ENCODE assay signal across 22 cellular contexts in the genomic region with DNA sequence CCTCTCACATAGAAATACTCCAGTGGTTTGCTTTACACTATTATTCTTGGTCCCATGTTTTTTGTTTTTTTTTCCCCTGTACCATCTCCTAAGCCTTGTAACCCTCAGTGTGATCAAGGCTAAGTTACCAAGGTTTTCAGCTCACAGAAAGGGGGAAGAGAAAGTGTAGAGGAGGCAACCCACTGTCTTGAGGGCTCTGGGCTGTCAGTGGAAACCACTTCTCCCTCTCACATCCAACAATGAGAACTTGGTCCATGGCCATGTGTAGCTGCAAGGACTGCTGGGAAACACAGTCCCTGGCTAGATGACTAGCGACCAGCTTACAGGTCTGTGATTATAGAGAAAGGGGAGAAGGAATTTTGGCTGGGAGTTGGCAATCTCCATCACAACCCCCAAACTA.
"Had no signal": no experiment of that assay in that cellular context is flagged by ENCODE, and none has a peak within 500 bp of the region (broad histone marks: within the 10 kb centered on the region; RNA-seq: fewer than 3 reads in every experiment).

No MANE protein-coding gene starts in this region.

- ATAC-seq: activated naive CD8-positive, alpha-beta T cell treated with anti-CD3 and anti-CD28 coated beads, Interleukin-2, amount 50 U/mL, for 24 hours; gastroesophageal sphincter; left cardiac atrium; left ventricle myocardium superior; upper lobe of right lung had no signal

- H3K4me3 Mint-ChIP-seq: activated CD4-positive, alpha-beta memory T cell treated with anti-CD3 and anti-CD28 coated beads for 36 hours; activated CD4-positive, alpha-beta T cell treated with anti-CD3 and anti-CD28 coated beads, Interleukin-2, amount 10 ng/mL, durations not matched to agents 24 days and 14 days; activated naive CD8-positive, alpha-beta T cell treated with anti-CD3 and anti-CD28 coated beads, Interleukin-2, amount 50 U/mL, for 24 hours; activated T-helper 1 cell treated with anti-CD3 and anti-CD28 coated beads, Interleukin-12 subunit alpha, Interleukin-12 subunit beta, Interleukin-2, Interleukin-4 antibody, amounts not matched to agents 30 ng/mL and 10 ng/mL and 1 ng/mL, durations not matched to agents 14 hours and 24 hours and 36 hours; naive B cell; stimulated activated naive CD8-positive, alpha-beta T cell treated with anti-CD3 and anti-CD28 coated beads, Interleukin-15, Interleukin-2, amounts not matched to agents 100 ng/mL and 50 ng/mL, for 24 hours; T-helper 1 cell treated with Interleukin-12 subunit alpha and Interleukin-12 subunit beta and Interleukin-4 antibody, amounts not matched to agents 30 μg/mL and 1 μg/mL, for 36 hours had no signal

- DNase-seq: activated CD4-positive, alpha-beta memory T cell treated with anti-CD3 and anti-CD28 coated beads for 36 hours; activated CD4-positive, alpha-beta T cell treated with anti-CD3 and anti-CD28 coated beads, Interleukin-2, amount 10 ng/mL, durations not matched to agents 24 days and 14 days; activated CD4-positive, CD25-positive, alpha-beta regulatory T cell treated with anti-CD3 and anti-CD28 coated beads, Interleukin-2, amount 50 U/mL, for 72 hours; activated CD8-positive, alpha-beta memory T cell treated with anti-CD3 and anti-CD28 coated beads, Interleukin-2, amount 50 U/mL, for 4 hours; activated effector memory CD4-positive, alpha-beta T cell treated with anti-CD3 and anti-CD28 coated beads, Interleukin-2, amount 50 U/mL, for 16 hours; activated naive CD4-positive, alpha-beta T cell treated with anti-CD3 and anti-CD28 coated beads, Interleukin-2, amount 50 U/mL, for 16 hours; activated naive CD8-positive, alpha-beta T cell treated with anti-CD3 and anti-CD28 coated beads, Interleukin-2, amount 50 U/mL, for 24 hours; activated T-cell treated with anti-CD3 and anti-CD28 coated beads, Interleukin-2, amount 50 U/mL, for 1 hour; caudate nucleus; cortex of kidney; hippocampal formation; left cardiac atrium; left ventricle myocardium superior; naive B cell; pancreas; T-helper 9 cell; thyroid gland; upper lobe of right lung had no signal

- H3K27me3 Mint-ChIP-seq: activated CD4-positive, alpha-beta memory T cell treated with anti-CD3 and anti-CD28 coated beads for 36 hours; activated CD4-positive, alpha-beta T cell treated with anti-CD3 and anti-CD28 coated beads, Interleukin-2, amount 10 ng/mL, durations not matched to agents 24 days and 14 days; activated naive CD8-positive, alpha-beta T cell treated with anti-CD3 and anti-CD28 coated beads, Interleukin-2, amount 50 U/mL, for 24 hours; naive B cell; stimulated activated naive CD8-positive, alpha-beta T cell treated with anti-CD3 and anti-CD28 coated beads, Interleukin-15, Interleukin-2, amounts not matched to agents 100 ng/mL and 50 ng/mL, for 24 hours had no signal

- H3K9me3 Mint-ChIP-seq: activated CD4-positive, alpha-beta memory T cell treated with anti-CD3 and anti-CD28 coated beads for 36 hours; activated naive CD8-positive, alpha-beta T cell treated with anti-CD3 and anti-CD28 coated beads, Interleukin-2, amount 50 U/mL, for 24 hours; activated T-helper 1 cell treated with anti-CD3 and anti-CD28 coated beads, Interleukin-12 subunit alpha, Interleukin-12 subunit beta, Interleukin-2, Interleukin-4 antibody, amounts not matched to agents 30 ng/mL and 10 ng/mL and 1 ng/mL, durations not matched to agents 14 hours and 24 hours and 36 hours; naive B cell; stimulated activated naive CD8-positive, alpha-beta T cell treated with anti-CD3 and anti-CD28 coated beads, Interleukin-15, Interleukin-2, amounts not matched to agents 100 ng/mL and 50 ng/mL, for 24 hours had no signal

- H3K27ac Mint-ChIP-seq: activated CD4-positive, alpha-beta memory T cell treated with anti-CD3 and anti-CD28 coated beads for 36 hours; activated CD4-positive, alpha-beta T cell treated with anti-CD3 and anti-CD28 coated beads, Interleukin-2, amount 10 ng/mL, durations not matched to agents 24 days and 14 days; activated naive CD8-positive, alpha-beta T cell treated with anti-CD3 and anti-CD28 coated beads, Interleukin-2, amount 50 U/mL, for 24 hours; activated T-helper 1 cell treated with anti-CD3 and anti-CD28 coated beads, Interleukin-12 subunit alpha, Interleukin-12 subunit beta, Interleukin-2, Interleukin-4 antibody, amounts not matched to agents 30 ng/mL and 10 ng/mL and 1 ng/mL, durations not matched to agents 14 hours and 24 hours and 36 hours; stimulated activated naive CD8-positive, alpha-beta T cell treated with anti-CD3 and anti-CD28 coated beads, Interleukin-15, Interleukin-2, amounts not matched to agents 100 ng/mL and 50 ng/mL, for 24 hours; T-helper 1 cell treated with Interleukin-12 subunit alpha and Interleukin-12 subunit beta and Interleukin-4 antibody, amounts not matched to agents 30 μg/mL and 1 μg/mL, for 36 hours had no signal
